ENCODE assay signal across 35 cellular contexts in the genomic region with DNA sequence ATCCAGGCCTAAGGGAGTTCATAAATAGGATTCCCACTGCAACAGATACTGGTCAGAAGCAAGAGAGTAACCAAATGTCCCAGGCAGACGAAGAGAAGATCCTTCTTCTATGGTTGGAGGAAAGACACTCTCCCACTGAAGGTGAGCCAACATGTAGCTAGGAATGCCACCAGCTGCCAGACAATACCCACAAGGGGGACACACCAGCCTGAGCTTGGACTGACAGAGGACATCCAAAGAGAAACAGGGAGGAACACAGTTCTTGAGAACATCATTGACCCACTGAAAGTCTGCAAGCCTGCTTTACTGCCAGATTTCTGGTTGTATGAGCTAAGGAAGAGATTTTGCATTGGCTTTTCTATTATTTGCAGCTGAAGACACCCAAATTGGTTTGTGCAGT.
"Had no signal": no experiment of that assay in that cellular context is flagged by ENCODE, and none has a peak within 500 bp of the region (broad histone marks: within the 10 kb centered on the region; RNA-seq: fewer than 3 reads in every experiment).

No MANE protein-coding gene starts in this region.

- H3K4me3 Mint-ChIP-seq: activated CD4-positive, alpha-beta memory T cell treated with anti-CD3 and anti-CD28 coated beads, Interleukin-2, amount 10 ng/mL, durations not matched to agents 7 days and 5 days; activated CD4-positive, alpha-beta T cell treated with anti-CD3 and anti-CD28 coated beads, Interleukin-2, amount 10 ng/mL, durations not matched to agents 7 days and 5 days; activated naive CD4-positive, alpha-beta T cell treated with anti-CD3 and anti-CD28 coated beads, Interleukin-2, amount 10 ng/mL, durations not matched to agents 7 days and 5 days; activated naive CD8-positive, alpha-beta T cell treated with anti-CD3 and anti-CD28 coated beads, Interleukin-2, amount 10 ng/mL, durations not matched to agents 7 days and 5 days; activated T-cell treated with anti-CD3 and anti-CD28 coated beads, Interleukin-2, amount 50 U/mL, for 24 hours; activated T-cell treated with anti-CD3 and anti-CD28 coated beads, Interleukin-2, amount 50 U/mL, for 72 hours; brain; dendritic cell treated with granulocyte-macrophage colony-stimulating factor and Interleukin-4, amounts not matched to agents 40 ng/mL and 50 ng/mL, for 4 days; T-helper 17 cell; T-helper 2 cell treated with Interferon-gamma antibody and Interleukin-4, amounts not matched to agents 5 μg/mL and 100 μg/mL, for 36 hours; WTC11 had no signal

- H3K9me3 ChIP-seq: gastrocnemius medialis had no signal

- H3K27me3 Mint-ChIP-seq: T-helper 17 cell had no signal

- ATAC-seq: activated naive CD4-positive, alpha-beta T cell treated with anti-CD3 and anti-CD28 coated beads, Interleukin-2, amount 50 U/mL, for 72 hours; activated T-cell treated with anti-CD3 and anti-CD28 coated beads, Interleukin-2, amount 50 U/mL, for 72 hours; foreskin keratinocyte; gastrocnemius medialis; heart left ventricle; T-helper 17 cell; WTC11 had no signal

- H3K27ac Mint-ChIP-seq: activated CD4-positive, alpha-beta memory T cell treated with anti-CD3 and anti-CD28 coated beads, Interleukin-2, amount 10 ng/mL, durations not matched to agents 7 days and 5 days; activated CD4-positive, alpha-beta T cell treated with anti-CD3 and anti-CD28 coated beads, Interleukin-2, amount 10 ng/mL, durations not matched to agents 7 days and 5 days; activated naive CD4-positive, alpha-beta T cell treated with anti-CD3 and anti-CD28 coated beads, Interleukin-2, amount 10 ng/mL, durations not matched to agents 7 days and 5 days; activated naive CD4-positive, alpha-beta T cell treated with anti-CD3 and anti-CD28 coated beads, Interleukin-2, amount 50 U/mL, for 72 hours; activated naive CD8-positive, alpha-beta T cell treated with anti-CD3 and anti-CD28 coated beads, Interleukin-2, amount 10 ng/mL, durations not matched to agents 7 days and 5 days; activated T-cell treated with anti-CD3 and anti-CD28 coated beads, Interleukin-2, amount 50 U/mL, for 24 hours; activated T-cell treated with anti-CD3 and anti-CD28 coated beads, Interleukin-2, amount 50 U/mL, for 72 hours; brain; dendritic cell treated with granulocyte-macrophage colony-stimulating factor and Interleukin-4, amounts not matched to agents 40 ng/mL and 50 ng/mL, for 4 days; T-helper 17 cell; T-helper 2 cell treated with Interferon-gamma antibody and Interleukin-4, amounts not matched to agents 5 μg/mL and 100 μg/mL, for 36 hours; WTC11 had no signal

- H3K36me3 Mint-ChIP-seq: activated naive CD4-positive, alpha-beta T cell treated with anti-CD3 and anti-CD28 coated beads, Interleukin-2, amount 10 ng/mL, durations not matched to agents 7 days and 5 days; activated naive CD4-positive, alpha-beta T cell treated with anti-CD3 and anti-CD28 coated beads, Interleukin-2, amount 50 U/mL, for 72 hours; activated naive CD8-positive, alpha-beta T cell treated with anti-CD3 and anti-CD28 coated beads, Interleukin-2, amount 10 ng/mL, durations not matched to agents 7 days and 5 days; brain had no signal

- H3K27me3 ChIP-seq: ascending aorta, breast epithelium, cardiac muscle cell, dorsolateral prefrontal cortex, esophagus muscularis mucosa, gastrocnemius medialis, heart left ventricle had no signal

- H3K4me3 ChIP-seq: ascending aorta, breast epithelium, cardiac muscle cell, coronary artery, dorsolateral prefrontal cortex, esophagus muscularis mucosa, gastrocnemius medialis, heart left ventricle had no signal

- H3K4me1 ChIP-seq: ascending aorta, breast epithelium, foreskin keratinocyte, gastrocnemius medialis, heart left ventricle had no signal

- H3K36me3 ChIP-seq: ascending aorta, breast epithelium, cardiac muscle cell, esophagus muscularis mucosa, gastrocnemius medialis, heart left ventricle had no signal

- DNase-seq: activated CD4-positive, alpha-beta memory T cell treated with anti-CD3 and anti-CD28 coated beads, Interleukin-2, amount 10 ng/mL, durations not matched to agents 7 days and 5 days; activated CD4-positive, alpha-beta T cell treated with anti-CD3 and anti-CD28 coated beads for 1 hour; activated CD4-positive, alpha-beta T cell treated with anti-CD3 and anti-CD28 coated beads for 4 hours; activated CD4-positive, alpha-beta T cell treated with anti-CD3 and anti-CD28 coated beads, Interleukin-2, amount 10 ng/mL, durations not matched to agents 7 days and 5 days; activated CD4-positive, alpha-beta T cell treated with anti-CD3 and anti-CD28 coated beads, Interleukin-2, amount 50 U/mL, for 4 hours; activated CD8-positive, alpha-beta memory T cell treated with anti-CD3 and anti-CD28 coated beads, Interleukin-2, amount 50 U/mL, for 48 hours; activated gamma-delta T cell; activated naive CD4-positive, alpha-beta T cell; activated naive CD4-positive, alpha-beta T cell treated with anti-CD3 and anti-CD28 coated beads, Interleukin-2, amount 10 ng/mL, durations not matched to agents 7 days and 5 days; activated naive CD8-positive, alpha-beta T cell treated with anti-CD3 and anti-CD28 coated beads, Interleukin-2, amount 10 ng/mL, durations not matched to agents 7 days and 5 days; activated T-cell treated with anti-CD3 and anti-CD28 coated beads for 4 hours; activated T-cell treated with anti-CD3 and anti-CD28 coated beads, Interleukin-2, amount 50 U/mL, for 24 hours; activated T-cell treated with anti-CD3 and anti-CD28 coated beads, Interleukin-2, amount 50 U/mL, for 72 hours; central memory CD4-positive, alpha-beta T cell; cerebellar nuclear complex; dorsolateral prefrontal cortex; effector memory CD4-positive, alpha-beta T cell; erythroblast; foreskin keratinocyte; gastrocnemius medialis; glutamatergic neuron; heart left ventricle; T-helper 1 cell; T-helper 17 cell; T1000 had no signal

- H3K27ac ChIP-seq: ascending aorta, breast epithelium, cardiac muscle cell, coronary artery, esophagus muscularis mucosa, foreskin keratinocyte, gastrocnemius medialis, heart left ventricle had no signal

- H3K4me1 Mint-ChIP-seq: activated CD4-positive, alpha-beta memory T cell treated with anti-CD3 and anti-CD28 coated beads, Interleukin-2, amount 10 ng/mL, durations not matched to agents 7 days and 5 days; activated CD4-positive, alpha-beta T cell treated with anti-CD3 and anti-CD28 coated beads, Interleukin-2, amount 10 ng/mL, durations not matched to agents 7 days and 5 days; activated naive CD4-positive, alpha-beta T cell treated with anti-CD3 and anti-CD28 coated beads, Interleukin-2, amount 10 ng/mL, durations not matched to agents 7 days and 5 days; activated naive CD8-positive, alpha-beta T cell treated with anti-CD3 and anti-CD28 coated beads, Interleukin-2, amount 10 ng/mL, durations not matched to agents 7 days and 5 days; brain; T-helper 17 cell had no signal

- H3K9me3 Mint-ChIP-seq: activated CD4-positive, alpha-beta memory T cell treated with anti-CD3 and anti-CD28 coated beads, Interleukin-2, amount 10 ng/mL, durations not matched to agents 7 days and 5 days; activated CD4-positive, alpha-beta T cell treated with anti-CD3 and anti-CD28 coated beads, Interleukin-2, amount 10 ng/mL, durations not matched to agents 7 days and 5 days; T-helper 2 cell treated with Interferon-gamma antibody and Interleukin-4, amounts not matched to agents 5 μg/mL and 100 μg/mL, for 36 hours had no signal
